ENCODE assay signal across 9 cellular contexts in genomic region chrX:78327370-78328048, GRCh38. TPM values are rescaled to one million over a fixed set of nuclear protein-coding genes. Genes with fewer than 3 reads are reported as not detected.
DNase-seq lines count a peak whose midpoint lies in the region; ATAC-seq and TF ChIP-seq lines count a peak whose summit lies in the region.
"Had no signal": no experiment of that assay in that cellular context is flagged by ENCODE, and none has a peak within 500 bp of the region (broad histone marks: within the 10 kb centered on the region; RNA-seq: fewer than 3 reads in every experiment).

Gene CYSLTR1 (minus strand): TSS chrX:78327611. CDS start chrX:78273746, 53,865 bp downstream.

- H3K36me3 ChIP-seq in DOHH2 (ENCODE audit: control insufficient read depth, low read length) (no peaks in the 10 kb centered on the region), MM.1S (replicated peaks; ENCODE audit: insufficient read depth, low read length) (no peaks in the 10 kb centered on the region), gastroesophageal sphincter (no peaks in the 10 kb centered on the region)

- in situ Hi-C loops in G401 (cut with HindIII; ENCODE audit: low sequenced_read_pairs) = no loop called here

- H3K4me2 ChIP-seq in DOHH2 (ENCODE audit: low read length) (peak within 1 kb of the TSS; percentile 64), MM.1S (ENCODE audit: low read depth, low read length) (peak within 1 kb of the TSS; percentile 85)

- peak within 1 kb of the TSS; percentile 57 for H3K9ac ChIP-seq in MM.1S (ENCODE audit: low read length)

- no peaks in the 10 kb centered on the region for H3F3A ChIP-seq in DOHH2 (ENCODE audit: control insufficient read depth, insufficient read depth)
- peaks cover 41% of the 10 kb centered on the region for H3F3A ChIP-seq in MM.1S (ENCODE audit: insufficient read depth, low read length)

- H3K4me1 ChIP-seq in DOHH2 (ENCODE audit: control insufficient read depth, low read length) (peaks cover 35% of the 10 kb centered on the region), MM.1S (ENCODE audit: low read length) (peaks cover 49% of the 10 kb centered on the region), gastroesophageal sphincter (peaks cover 0 to 19% (median 0%) of the 10 kb centered on the region in 3 donors)

- TF ChIP-seq POLR2A in gastroesophageal sphincter (IDR thresholded peaks at IDR 0.05) = no peak

- H3K27me3 ChIP-seq in DOHH2 (ENCODE audit: control insufficient read depth, low read length) (no peaks in the 10 kb centered on the region), MM.1S (replicated peaks; ENCODE audit: insufficient read depth, low read length) (no peaks in the 10 kb centered on the region), gastroesophageal sphincter (no peaks in the 10 kb centered on the region)

- H3K9me2 ChIP-seq in DOHH2 (replicated peaks; ENCODE audit: control insufficient read depth, low read length) (no peaks in the 10 kb centered on the region), MM.1S (replicated peaks; ENCODE audit: insufficient read depth, low read length) (no peaks in the 10 kb centered on the region)

- TF ChIP-seq CTCF in DOHH2 (IDR thresholded peaks at IDR 0.05; ENCODE audit: low read depth, low read length, poor library complexity, severe bottlenecking) = no peak
- no peak for TF ChIP-seq CTCF in MM.1S (IDR thresholded peaks at IDR 0.05; ENCODE audit: low read length)
- TF ChIP-seq CTCF in gastroesophageal sphincter (IDR thresholded peaks at IDR 0.05) = no peak

- DNase-seq in MM.1S (peak; percentile 61), G401 (ENCODE audit: low spot score) (no peak), NCI-H2196 (lab: John Stamatoyannopoulos, UW; ENCODE audit: unreplicated experiment) (no peak), caudate nucleus (lab: John Stamatoyannopoulos, UW) (no peak), activated gamma-delta T cell treated with Interleukin-2 at 50 U/mL for 16 hours (no peak)

- H3K9me3 ChIP-seq in DOHH2 (ENCODE audit: control insufficient read depth, insufficient read depth, low read length) (no peaks in the 10 kb centered on the region), MM.1S (replicated peaks; ENCODE audit: insufficient read depth, low read length) (no peaks in the 10 kb centered on the region), gastroesophageal sphincter (no peaks in the 10 kb centered on the region)

- peak within 1 kb of the TSS; percentile 20; the same call in 1 of the 2 replicates for H2AFZ ChIP-seq in MM.1S (ENCODE audit: low read length)

- WGBS in gastroesophageal sphincter (ENCODE audit: low coverage in 1 of 2), 2 donors = 14 to 15% methylated on average over 5 to 7 of the region's 7 CpGs

- peak; percentile 55 for ATAC-seq in GM21381 (IDR thresholded peaks at IDR 0.05; ENCODE audit: unreplicated experiment)
- ATAC-seq in gastroesophageal sphincter = no peak

- H3K4me3 ChIP-seq in DOHH2 (ENCODE audit: low read length) = peak within 1 kb of the TSS; percentile 58
- peak within 1 kb of the TSS; percentile 61 for H3K4me3 ChIP-seq in MM.1S (ENCODE audit: low read length)
- H3K4me3 ChIP-seq in gastroesophageal sphincter = peak within 1 kb of the TSS; percentile 48 to 77

- H3K79me2 ChIP-seq in DOHH2 (ENCODE audit: control insufficient read depth, low read length) = no peaks in the 10 kb centered on the region
- H3K79me2 ChIP-seq in MM.1S (ENCODE audit: low read length) = peaks cover 45% of the 10 kb centered on the region

- no peak within 1 kb of the TSS for H3K27ac ChIP-seq in DOHH2 (ENCODE audit: low read depth, low read length)
- H3K27ac ChIP-seq in MM.1S (ENCODE audit: low read length) = peak within 1 kb of the TSS; percentile 73
- peak within 1 kb of the TSS; percentile 67 to 78 (median 73) for H3K27ac ChIP-seq in gastroesophageal sphincter
- no peak within 1 kb of the TSS for H3K27ac ChIP-seq in caudate nucleus (ENCODE audit: low read depth, low read length)

- H4K20me1 ChIP-seq in DOHH2 (ENCODE audit: control insufficient read depth, insufficient read depth, low read depth, low read length) = no peaks in the 10 kb centered on the region
- H4K20me1 ChIP-seq in MM.1S (ENCODE audit: insufficient read depth, low read length) = no peaks in the 10 kb centered on the region

- TF ChIP-seq EP300 in gastroesophageal sphincter (IDR thresholded peaks at IDR 0.05) = no peak

RNA-seq across cellular contexts. Expression of gene CYSLTR1, which starts in this region (rescaled TPM):
- total RNA-seq in gastroesophageal sphincter = 10 to 100 TPM; 13.7 to 54.3 (median 28.3) TPM
- 0.12 TPM in 1 of 2 replicates, not detected in the other for total RNA-seq in G401 (2014; rRNA removed; shearing (Covaris generic))
- total RNA-seq: renal cortical epithelial cell had no signal

Comparison
In these comparisons a context has a peak if more than half of its experiments do, and no peak if none do; other contexts are left out.
1. RNA of gene CYSLTR1 (total RNA-seq): 13.7 to 54.3 TPM in gastroesophageal sphincter; 0.12 TPM in G401; every median in the first group is over 10 times any median in the second.
2. H3K27ac ChIP-seq: peak in MM.1S (single experiment) and gastroesophageal sphincter (4 of 4); none in DOHH2 (single experiment) and caudate nucleus (single experiment).
3. Peak in every context shown above with its lines, with median percentiles within 50 percentile points of each other: H3K4me3 ChIP-seq.